ENCODE assay signal across 34 cellular contexts in genomic region chr12:17335487-17335886, GRCh38.
"Had no signal": no experiment of that assay in that cellular context is flagged by ENCODE, and none has a peak within 500 bp of the region (broad histone marks: within the 10 kb centered on the region; RNA-seq: fewer than 3 reads in every experiment).

No MANE protein-coding gene starts in this region.

- ATAC-seq: activated naive CD4-positive, alpha-beta T cell treated with anti-CD3 and anti-CD28 coated beads, Interleukin-2, amount 50 U/mL, for 72 hours; activated naive CD8-positive, alpha-beta T cell treated with anti-CD3 and anti-CD28 coated beads, Interleukin-2, amount 50 U/mL, for 24 hours; activated T-cell treated with anti-CD3 and anti-CD28 coated beads, Interleukin-2, amount 50 U/mL, for 4 hours; activated T-cell treated with anti-CD3 and anti-CD28 coated beads, Interleukin-2, amount 50 U/mL, for 72 hours; activated T-helper 17 cell treated with anti-CD3 and anti-CD28 coated beads, Interleukin-2, amount 50 U/mL, for 72 hours; body of pancreas had no signal

- DNase-seq: activated effector memory CD4-positive, alpha-beta T cell treated with anti-CD3 and anti-CD28 coated beads, Interleukin-2, amount 50 U/mL, for 16 hours; activated effector memory CD4-positive, alpha-beta T cell treated with Interleukin-2 at 50 U/mL for 16 hours; activated gamma-delta T cell; activated gamma-delta T cell treated with Interleukin-2 at 50 U/mL for 16 hours; activated naive CD4-positive, alpha-beta T cell; activated naive CD4-positive, alpha-beta T cell treated with anti-CD3 and anti-CD28 coated beads for 36 hours; activated naive CD4-positive, alpha-beta T cell treated with anti-CD3 and anti-CD28 coated beads, Interleukin-2, amount 10 ng/mL, durations not matched to agents 7 days and 5 days; activated naive CD4-positive, alpha-beta T cell treated with anti-CD3 and anti-CD28 coated beads, Interleukin-2, amount 50 U/mL, for 16 hours; activated naive CD4-positive, alpha-beta T cell treated with Interleukin-2 at 50 U/mL for 16 hours; activated naive CD8-positive, alpha-beta T cell treated with anti-CD3 and anti-CD28 coated beads for 36 hours; activated naive CD8-positive, alpha-beta T cell treated with anti-CD3 and anti-CD28 coated beads, Interleukin-2, amount 10 ng/mL, durations not matched to agents 7 days and 5 days; activated naive CD8-positive, alpha-beta T cell treated with anti-CD3 and anti-CD28 coated beads, Interleukin-2, amount 50 U/mL, for 24 hours; activated T-cell treated with anti-CD3 and anti-CD28 coated beads, Interleukin-2, amount 50 U/mL, for 1 hour; activated T-cell treated with anti-CD3 and anti-CD28 coated beads, Interleukin-2, amount 50 U/mL, for 24 hours; activated T-cell treated with anti-CD3 and anti-CD28 coated beads, Interleukin-2, amount 50 U/mL, for 4 hours; activated T-cell treated with anti-CD3 and anti-CD28 coated beads, Interleukin-2, amount 50 U/mL, for 48 hours; activated T-cell treated with anti-CD3 and anti-CD28 coated beads, Interleukin-2, amount 50 U/mL, for 72 hours; adrenal gland; amniotic stem cell; amygdala; anterior cingulate cortex; aorta; body of pancreas; brain microvascular endothelial cell; caudate nucleus; central memory CD4-positive, alpha-beta T cell; cerebellar nuclear complex had no signal

- H3K9me3 ChIP-seq: adrenal gland, ascending aorta, body of pancreas, breast epithelium had no signal

- FAIRE-seq: astrocyte, bronchial epithelial cell had no signal

- H3K27me3 ChIP-seq: adrenal gland, ascending aorta, body of pancreas, brain microvascular endothelial cell, breast epithelium, cardiac muscle cell had no signal

- H3K4me3 ChIP-seq: adrenal gland, ascending aorta, body of pancreas, breast epithelium, cardiac muscle cell had no signal

- H3K27ac ChIP-seq: adrenal gland, ascending aorta, body of pancreas, brain microvascular endothelial cell, breast epithelium, cardiac muscle cell had no signal

- H3K4me1 ChIP-seq: adrenal gland, ascending aorta, body of pancreas, breast epithelium had no signal

- H3K36me3 ChIP-seq: adrenal gland, ascending aorta, brain microvascular endothelial cell, breast epithelium, cardiac muscle cell had no signal
